10 cellular contexts compared by ENCODE assay signal in the genomic region with DNA sequence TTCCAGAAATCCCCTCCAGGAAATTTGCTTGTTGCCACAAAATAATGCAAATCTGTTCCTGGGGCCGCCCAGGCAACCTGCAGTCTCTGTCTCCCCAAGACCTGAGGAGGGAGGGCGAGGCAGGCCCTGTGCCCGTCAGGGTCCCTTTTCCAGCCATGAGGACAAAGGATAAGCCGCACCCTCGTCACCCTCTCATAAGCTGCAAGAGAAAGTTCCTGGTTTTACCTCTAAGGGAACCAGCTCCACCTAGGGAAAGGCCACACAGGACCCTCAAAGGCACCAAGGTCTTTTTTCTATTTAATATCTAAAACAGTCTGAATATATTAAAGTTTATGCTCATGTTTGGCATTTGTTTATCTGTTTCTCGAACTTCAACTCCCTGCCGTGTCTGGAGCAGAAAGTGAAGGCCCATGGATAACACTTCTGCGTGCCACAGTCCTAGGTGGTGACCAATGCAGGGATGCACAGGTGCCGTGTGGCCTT. TPM values are rescaled to one million over a fixed set of nuclear protein-coding genes. Genes with fewer than 3 reads are reported as not detected.
DNase-seq lines count a peak whose midpoint lies in the region; ATAC-seq and TF ChIP-seq lines count a peak whose summit lies in the region.
"Had no signal": no experiment of that assay in that cellular context is flagged by ENCODE, and none has a peak within 500 bp of the region (broad histone marks: within the 10 kb centered on the region; RNA-seq: fewer than 3 reads in every experiment).

No MANE protein-coding gene starts in this region.

- no peak for TF ChIP-seq POLR2A in ovary (IDR thresholded peaks at IDR 0.05)

- WGBS in right cardiac atrium, result 49% methylated on average over 9 of the region's 9 CpGs
- 33 to 41% (median 37%) methylated on average over 8 to 9 of the region's 9 CpGs for WGBS in ovary, 3 donors

- DNase-seq in right atrium auricular region (ENCODE audit: low spot score), result no peak
- DNase-seq in left ventricle myocardium superior, result no peak
- no peak for DNase-seq in right cardiac atrium
- no peak for DNase-seq in ovary
- no peak for DNase-seq in middle frontal gyrus (ENCODE audit: extremely low spot score, low spot score)
- DNase-seq in 8988T, result no peak
- DNase-seq: activated naive CD8-positive, alpha-beta T cell treated with anti-CD3 and anti-CD28 coated beads, Interleukin-2, amount 50 U/mL, for 24 hours; OCI-M1 had no signal

- H3K9me3 ChIP-seq in right atrium auricular region, result no peaks in the 10 kb centered on the region
- H3K9me3 ChIP-seq in right cardiac atrium (ENCODE audit: control insufficient read depth, low read length), result no peaks in the 10 kb centered on the region
- H3K9me3 ChIP-seq in ovary, result no peaks in the 10 kb centered on the region

- TF ChIP-seq CTCF in right atrium auricular region (IDR thresholded peaks at IDR 0.05), result peak in 1 of 2 donors; percentile 2
- TF ChIP-seq CTCF in ovary (IDR thresholded peaks at IDR 0.05), result no peak

- no peaks in the 10 kb centered on the region for H3K36me3 ChIP-seq in right atrium auricular region
- no peaks in the 10 kb centered on the region for H3K36me3 ChIP-seq in ovary

- H3K4me3 ChIP-seq in right atrium auricular region (no peak overlapping the region), right cardiac atrium (ENCODE audit: low read length) (no peak overlapping the region), ovary (no peak overlapping the region)

- ATAC-seq in left ventricle myocardium superior, result no peak
- peak in 1 of 2 donors; percentile 14 for ATAC-seq in right cardiac atrium
- ATAC-seq in GM19035 (IDR thresholded peaks at IDR 0.05; ENCODE audit: unreplicated experiment), result no peak
- ATAC-seq in HG03520 (IDR thresholded peaks at IDR 0.05; ENCODE audit: unreplicated experiment), result no peak
- ATAC-seq: activated naive CD8-positive, alpha-beta T cell treated with anti-CD3 and anti-CD28 coated beads, Interleukin-2, amount 50 U/mL, for 24 hours had no signal

- intact Hi-C loops in left ventricle myocardium superior (cut with micrococcal nuclease), result no loop called here
- intact Hi-C loops in right cardiac atrium (cut with DNase I), result loop anchor here in 3 of 4 donors (2.0 to 5.0 kb wide), 2 partner anchors 65 to 66 kb away; a partner anchor contains a TSS
- intact Hi-C loops in ovary (cut with DNase I), result loop anchor here in 3 of 4 donors (2.0 to 10.0 kb wide), 3 partner anchors 65 to 122 kb away; a partner anchor contains a TSS

- no peaks in the 10 kb centered on the region for H3K27me3 ChIP-seq in right atrium auricular region
- no peaks in the 10 kb centered on the region for H3K27me3 ChIP-seq in right cardiac atrium (ENCODE audit: control insufficient read depth, insufficient read depth)
- no peaks in the 10 kb centered on the region for H3K27me3 ChIP-seq in ovary

- H3K27ac ChIP-seq in right atrium auricular region, result peak overlapping the region; percentile 84 to 88
- H3K27ac ChIP-seq in right cardiac atrium (ENCODE audit: low read length), result peak overlapping the region; percentile 92
- peak overlapping the region; percentile 18 to 82 for H3K27ac ChIP-seq in ovary

- no peak for TF ChIP-seq EP300 in ovary (IDR thresholded peaks at IDR 0.05)

- peaks cover 0 to 86% of the 10 kb centered on the region in 2 donors for H3K4me1 ChIP-seq in right atrium auricular region
- peaks cover 26% of the 10 kb centered on the region for H3K4me1 ChIP-seq in right cardiac atrium (ENCODE audit: control insufficient read depth, insufficient read depth, low read length)
- H3K4me1 ChIP-seq in ovary (ENCODE audit: insufficient read depth), result peaks cover 39% of the 10 kb centered on the region

RNA-seq across cellular contexts. Expression of a gene that starts 44.9 kb away (rescaled TPM):
- total RNA-seq in right atrium auricular region (100 to 1,000 TPM; 143 to 191 TPM), left ventricle myocardium superior (185 TPM), right cardiac atrium (100 to 1,000 TPM; 149 to 175 (median 163) TPM), ovary (100 to 1,000 TPM in 4 of 7 donors, 10 to 100 TPM in 3; 85.2 to 157 (median 102) TPM)
- polyA plus RNA-seq in right cardiac atrium (193 TPM), ovary (100 to 1,000 TPM; 101 to 156 TPM)
